Comparison of ENCODE assay signal across 2 cellular contexts in genomic region chr19:35512831-35513230, GRCh38.
TF ChIP-seq lines count a peak whose summit lies in the region.

No MANE protein-coding gene starts in this region.

TF ChIP-seq in HEK293, 187 proteins besides CTCF, POLR2A, EP300 and RAD21:
- no peak for TF ChIP-seq ZNF664 (tag by site-specific recombination; IDR thresholded peaks at IDR 0.05)
- TF ChIP-seq ZFP3 (tag by site-specific recombination; IDR thresholded peaks at IDR 0.05; ENCODE audit: low read depth) = no peak
- no peak for TF ChIP-seq ZNF211 (tag by site-specific recombination; IDR thresholded peaks at IDR 0.05; ENCODE audit: low read depth)
- TF ChIP-seq ZNF23 (tag by site-specific recombination; IDR thresholded peaks at IDR 0.05; ENCODE audit: borderline replicate concordance) = no peak
- TF ChIP-seq ZNF132 (tag by site-specific recombination; IDR thresholded peaks at IDR 0.05; ENCODE audit: borderline replicate concordance) = no peak
- no peak for TF ChIP-seq ZNF280D (tag by site-specific recombination; IDR thresholded peaks at IDR 0.05)
- no peak for TF ChIP-seq ZNF670 (tag by site-specific recombination; IDR thresholded peaks at IDR 0.05; ENCODE audit: low read depth)
- no peak for TF ChIP-seq ZSCAN23 (tag by site-specific recombination; IDR thresholded peaks at IDR 0.05)

TF ChIP-seq in H1, 55 proteins besides CTCF, POLR2A, EP300 and RAD21:
- no peak for TF ChIP-seq GABPA (IDR thresholded peaks at IDR 0.05; ENCODE audit: borderline replicate concordance, insufficient read depth, low read length)
- no peak for TF ChIP-seq GTF2F1 (IDR thresholded peaks at IDR 0.05; ENCODE audit: borderline replicate concordance, low read depth, low read length)
- no peak for TF ChIP-seq SRF (IDR thresholded peaks at IDR 0.05; ENCODE audit: low read depth, low read length)
- no peak for TF ChIP-seq KDM1A (IDR thresholded peaks at IDR 0.05; ENCODE audit: borderline replicate concordance, low read length)
- TF ChIP-seq HDAC2 (IDR thresholded peaks at IDR 0.05; ENCODE audit: borderline replicate concordance in 1 of 2, low read depth in 2 of 2, low read length in 2 of 2) = no peak
- no peak for TF ChIP-seq POLR2AphosphoS5 (IDR thresholded peaks at IDR 0.05; ENCODE audit: low read depth, low read length)
- no peak for TF ChIP-seq TAF7 (optimal IDR thresholded peaks at IDR 0.05; ENCODE audit: borderline replicate concordance, low read depth, low read length)
- no peak for TF ChIP-seq NANOG (IDR thresholded peaks at IDR 0.05; ENCODE audit: insufficient read depth, low read depth, low read length, poor library complexity, severe bottlenecking)
